ENCODE assay signal across 8 cellular contexts in the genomic region with DNA sequence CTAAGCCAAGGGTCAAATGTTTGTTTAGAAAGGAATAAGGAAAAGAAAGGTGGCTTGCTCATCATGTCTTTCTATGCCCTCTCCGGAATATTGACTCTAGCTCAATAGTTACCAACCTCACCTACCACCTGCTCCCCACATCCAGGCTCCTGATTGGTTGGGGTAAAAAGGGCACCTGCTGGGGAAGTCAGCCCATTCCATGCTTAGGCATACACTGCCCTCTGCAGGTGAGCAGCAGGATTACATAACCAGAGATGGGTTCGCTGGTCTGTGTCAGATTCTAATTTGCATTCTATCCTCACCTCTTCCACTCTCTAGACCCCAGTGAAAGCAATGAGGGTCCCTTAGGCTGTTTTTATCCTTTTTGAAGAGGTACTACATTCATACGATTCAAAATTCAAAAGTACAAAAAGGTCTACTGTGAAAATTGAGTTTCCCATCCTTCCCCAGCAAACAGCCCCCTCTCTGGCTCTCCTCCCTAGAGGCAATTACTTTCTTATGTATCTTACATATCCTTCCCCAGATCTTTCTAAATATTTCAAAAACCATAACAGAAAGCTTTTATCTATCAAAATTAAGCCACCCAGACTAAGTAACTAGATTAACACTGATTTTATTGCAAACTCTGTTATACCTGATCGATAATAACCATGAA.
DNase-seq lines count a peak whose midpoint lies in the region; ATAC-seq and TF ChIP-seq lines count a peak whose summit lies in the region.

No MANE protein-coding gene starts in this region.

- no peak overlapping the region for H3K27ac Mint-ChIP-seq in Caco-2 (ENCODE audit: unreplicated experiment)
- no peak overlapping the region for H3K27ac Mint-ChIP-seq in activated T-cell treated with anti-CD3 and anti-CD28 coated beads, Interleukin-2, amount 50 U/mL, for 72 hours

- peak; percentile 63 to 76 for DNase-seq in Caco-2
- DNase-seq in PC-3, result peak; percentile 62
- DNase-seq in activated T-cell treated with anti-CD3 and anti-CD28 coated beads, Interleukin-2, amount 50 U/mL, for 72 hours, result peak; percentile 63
- peak; percentile 38 for DNase-seq in fibroblast of the aortic adventitia (ENCODE audit: low read depth)
- DNase-seq in neuronal stem cell (ENCODE audit: low spot score), result peak; percentile 60
- DNase-seq in tibial nerve (ENCODE audit: low spot score in 2 of 2), result peak in 1 of 2 donors; percentile 40

- H2AFZ ChIP-seq in PC-3 (ENCODE audit: low read length) (no peak overlapping the region), neuronal stem cell (ENCODE audit: low read length) (no peak overlapping the region)

- no peak overlapping the region for H2AK5ac ChIP-seq in neuronal stem cell (ENCODE audit: low read depth, low read length)

- no peak for TF ChIP-seq EP300 in Ishikawa (IDR thresholded peaks at IDR 0.05; ENCODE audit: borderline replicate concordance)
- TF ChIP-seq EP300 in tibial nerve (IDR thresholded peaks at IDR 0.05), result no peak

- CTCF ChIA-PET in Caco-2 (lab: Charles Lee), result interaction anchor here (0.6 to 1.4 kb wide), 13 partner anchors 10 to 869 kb away, joined by 3 to 13 read pairs (median 3); no protein-coding TSS in a partner anchor
- CTCF ChIA-PET in PC-3 (lab: Charles Lee), result no interaction called here

- no peaks in the 10 kb centered on the region for H3K4me1 Mint-ChIP-seq in Caco-2 (ENCODE audit: low read depth, unreplicated experiment)
- no peaks in the 10 kb centered on the region for H3K4me1 Mint-ChIP-seq in activated T-cell treated with anti-CD3 and anti-CD28 coated beads, Interleukin-2, amount 50 U/mL, for 72 hours (ENCODE audit: low read depth)

- no peak for TF ChIP-seq POLR2A in tibial nerve (IDR thresholded peaks at IDR 0.05)

- H3K9ac ChIP-seq in PC-3 (ENCODE audit: low read length) (no peak overlapping the region), neuronal stem cell (ENCODE audit: low read depth, low read length, poor library complexity) (no peak overlapping the region)

- no peaks in the 10 kb centered on the region for H3K79me2 ChIP-seq in PC-3 (ENCODE audit: low read length)

- peaks cover 3% of the 10 kb centered on the region for H3K27me3 Mint-ChIP-seq in Caco-2 (ENCODE audit: insufficient read depth, unreplicated experiment)
- H3K27me3 Mint-ChIP-seq in activated T-cell treated with anti-CD3 and anti-CD28 coated beads, Interleukin-2, amount 50 U/mL, for 72 hours (ENCODE audit: low read depth), result peaks cover 7% of the 10 kb centered on the region

- no peaks in the 10 kb centered on the region for H4K20me1 ChIP-seq in PC-3 (ENCODE audit: low read length)

- H3K79me1 ChIP-seq in neuronal stem cell (ENCODE audit: low read depth, low read length), result no peaks in the 10 kb centered on the region

- no peaks in the 10 kb centered on the region for H3F3A ChIP-seq in PC-3 (ENCODE audit: low read length, unreplicated experiment)

- H3K4me3 Mint-ChIP-seq in Caco-2 (ENCODE audit: unreplicated experiment), result no peak overlapping the region
- no peak overlapping the region for H3K4me3 Mint-ChIP-seq in activated T-cell treated with anti-CD3 and anti-CD28 coated beads, Interleukin-2, amount 50 U/mL, for 72 hours

- no peak overlapping the region for H2BK12ac ChIP-seq in neuronal stem cell (ENCODE audit: low read length)

- H3K9me3 Mint-ChIP-seq in Caco-2 (ENCODE audit: unreplicated experiment), result no peaks in the 10 kb centered on the region
- no peaks in the 10 kb centered on the region for H3K9me3 Mint-ChIP-seq in activated T-cell treated with anti-CD3 and anti-CD28 coated beads, Interleukin-2, amount 50 U/mL, for 72 hours

- TF ChIP-seq RAD21 in Ishikawa (IDR thresholded peaks at IDR 0.05; ENCODE audit: low read depth), result peak; percentile 93

- ATAC-seq in PC-3 (peak; percentile 46), HG03378 (IDR thresholded peaks at IDR 0.05; ENCODE audit: unreplicated experiment) (no peak)
- ATAC-seq in activated T-cell treated with anti-CD3 and anti-CD28 coated beads, Interleukin-2, amount 50 U/mL, for 72 hours (replicated peaks in 1 of 2), result peak; percentile 58 to 61

- no peak overlapping the region for H2BK5ac ChIP-seq in neuronal stem cell (ENCODE audit: low read length)

- WGBS in neuronal stem cell (ENCODE audit: extremely low coverage in 2 of 2, insufficient read length in 2 of 2, insufficient replicate concordance in 1 of 2), 2 donors, result no CpG with 5 or more reads among the region's 4 CpGs
- WGBS in tibial nerve, 2 donors, result 25 to 26% methylated on average over 4 of the region's 4 CpGs

- no peak overlapping the region for H3K4me3 ChIP-seq in Caco-2 (ENCODE audit: low read depth, low read length)
- no peak overlapping the region for H3K4me3 ChIP-seq in PC-3 (ENCODE audit: low read length)
- no peak overlapping the region for H3K4me3 ChIP-seq in fibroblast of the aortic adventitia (ENCODE audit: low read depth, low read length)
- no peak overlapping the region for H3K4me3 ChIP-seq in neuronal stem cell (ENCODE audit: low read length in 2 of 2)
- no peak overlapping the region for H3K4me3 ChIP-seq in tibial nerve

- H3K18ac ChIP-seq in neuronal stem cell (ENCODE audit: low read length), result no peak overlapping the region

- H2BK120ac ChIP-seq in neuronal stem cell (ENCODE audit: low read depth, low read length), result no peak overlapping the region

- H3K14ac ChIP-seq in neuronal stem cell (ENCODE audit: low read length), result no peak overlapping the region

- H3K36me3 ChIP-seq in Caco-2 (ENCODE audit: control insufficient read depth, insufficient read depth, low read length), result no peaks in the 10 kb centered on the region
- no peaks in the 10 kb centered on the region for H3K36me3 ChIP-seq in PC-3 (ENCODE audit: low read depth, low read length)
- H3K36me3 ChIP-seq in neuronal stem cell (replicated peaks in 1 of 2; ENCODE audit: control insufficient read depth in 2 of 2, insufficient read depth in 2 of 2, low read length in 2 of 2), result no peaks in the 10 kb centered on the region
- no peaks in the 10 kb centered on the region for H3K36me3 ChIP-seq in tibial nerve

- H2BK15ac ChIP-seq in neuronal stem cell (ENCODE audit: low read length), result no peak overlapping the region

- H3K23ac ChIP-seq in neuronal stem cell (ENCODE audit: low read depth, low read length, poor library complexity), result no peak overlapping the region

- H3K9me3 ChIP-seq in Caco-2, result no peaks in the 10 kb centered on the region
- H3K9me3 ChIP-seq in PC-3 (ENCODE audit: low read length), result no peaks in the 10 kb centered on the region
- peaks cover 0 to 3% of the 10 kb centered on the region in 2 donors for H3K9me3 ChIP-seq in neuronal stem cell (replicated peaks in 1 of 2; ENCODE audit: control insufficient read depth in 2 of 2, insufficient read depth in 1 of 2, low read depth in 1 of 2, low read length in 2 of 2)
- no peaks in the 10 kb centered on the region for H3K9me3 ChIP-seq in tibial nerve

- H4K91ac ChIP-seq in neuronal stem cell (ENCODE audit: low read depth, low read length, poor library complexity), result no peak overlapping the region

- H3K4me1 ChIP-seq in Caco-2 (no peaks in the 10 kb centered on the region), PC-3 (ENCODE audit: insufficient read depth, low read length) (no peaks in the 10 kb centered on the region), neuronal stem cell (ENCODE audit: control insufficient read depth in 2 of 2, insufficient read depth in 1 of 2, low read depth in 1 of 2, low read length in 2 of 2) (no peaks in the 10 kb centered on the region), tibial nerve (no peaks in the 10 kb centered on the region)

- H3K27ac ChIP-seq in PC-3 (ENCODE audit: low read length) (no peak overlapping the region), neuronal stem cell (replicated peaks; ENCODE audit: low read length) (no peak overlapping the region), tibial nerve (no peak overlapping the region)

- POLR2A ChIA-PET in Caco-2 (lab: Charles Lee) (no interaction called here), PC-3 (lab: Charles Lee; ENCODE audit: unreplicated experiment) (no interaction called here)

- BruUV-seq in Caco-2 (replicated peaks; lab: Mats Ljungman, UMichigan) (no TSS peak), PC-3 (replicated peaks; lab: Mats Ljungman, UMichigan) (no TSS peak)

- no peak overlapping the region for H4K8ac ChIP-seq in neuronal stem cell (ENCODE audit: low read depth, low read length)

- TF ChIP-seq CTCF in Caco-2 (IDR thresholded peaks at IDR 0.05; ENCODE audit: insufficient read depth in 1 of 2, low read depth in 1 of 2, low read length in 1 of 2, severe bottlenecking in 1 of 2, unreplicated experiment in 1 of 2) (peak; percentile 83 to 85), PC-3 (conservative IDR thresholded peaks at IDR 0.05; ENCODE audit: low read depth, low read length) (peak; percentile 85), fibroblast of the aortic adventitia (IDR thresholded peaks at IDR 0.05; ENCODE audit: insufficient read depth, low read length) (peak; percentile 78), tibial nerve (IDR thresholded peaks at IDR 0.05) (peak; percentile 31 to 62 (median 47))

- no peaks in the 10 kb centered on the region for H3K36me3 Mint-ChIP-seq in Caco-2 (ENCODE audit: insufficient read depth, unreplicated experiment)
- H3K36me3 Mint-ChIP-seq in activated T-cell treated with anti-CD3 and anti-CD28 coated beads, Interleukin-2, amount 50 U/mL, for 72 hours (ENCODE audit: insufficient read depth in 2 of 2), result no peaks in the 10 kb centered on the region

- no peak overlapping the region for H3K4ac ChIP-seq in neuronal stem cell (ENCODE audit: low read length)

- H3K27me3 ChIP-seq in Caco-2 (replicated peaks; ENCODE audit: control insufficient read depth, insufficient read depth, low read length) (no peaks in the 10 kb centered on the region; the same call in 1 of the 2 replicates), PC-3 (ENCODE audit: low read length) (peaks cover 28% of the 10 kb centered on the region), neuronal stem cell (ENCODE audit: control insufficient read depth in 3 of 3, insufficient read depth in 3 of 3, low read depth in 1 of 3, low read length in 3 of 3) (peaks cover 0 to 23% (median 2%) of the 10 kb centered on the region in 3 experiments), tibial nerve (peaks cover 0 to 5% of the 10 kb centered on the region in 2 donors)

- intact Hi-C loops in Caco-2 (cut with micrococcal nuclease; ENCODE audit: unreplicated experiment) (loop anchor here (2.0 to 5.0 kb wide), 2 partner anchors 159 to 552 kb away; no protein-coding TSS in a partner anchor), PC-3 (cut with micrococcal nuclease) (no loop called here)

- H3K4me2 ChIP-seq in PC-3 (ENCODE audit: low read length) (no peak overlapping the region), neuronal stem cell (ENCODE audit: insufficient read depth, low read length, poor library complexity, severe bottlenecking) (no peak overlapping the region)

- H3K9me2 ChIP-seq in PC-3 (replicated peaks; ENCODE audit: low read length), result no peaks in the 10 kb centered on the region

TF ChIP-seq in Ishikawa, 13 proteins besides CTCF, POLR2A, EP300 and RAD21 (continues in another document):
- TF ChIP-seq TCF12 (IDR thresholded peaks at IDR 0.05; ENCODE audit: low read depth) (no peak), CEBPB (IDR thresholded peaks at IDR 0.05) (no peak), TEAD4 (IDR thresholded peaks at IDR 0.05) (no peak)
